In the genomic region with DNA sequence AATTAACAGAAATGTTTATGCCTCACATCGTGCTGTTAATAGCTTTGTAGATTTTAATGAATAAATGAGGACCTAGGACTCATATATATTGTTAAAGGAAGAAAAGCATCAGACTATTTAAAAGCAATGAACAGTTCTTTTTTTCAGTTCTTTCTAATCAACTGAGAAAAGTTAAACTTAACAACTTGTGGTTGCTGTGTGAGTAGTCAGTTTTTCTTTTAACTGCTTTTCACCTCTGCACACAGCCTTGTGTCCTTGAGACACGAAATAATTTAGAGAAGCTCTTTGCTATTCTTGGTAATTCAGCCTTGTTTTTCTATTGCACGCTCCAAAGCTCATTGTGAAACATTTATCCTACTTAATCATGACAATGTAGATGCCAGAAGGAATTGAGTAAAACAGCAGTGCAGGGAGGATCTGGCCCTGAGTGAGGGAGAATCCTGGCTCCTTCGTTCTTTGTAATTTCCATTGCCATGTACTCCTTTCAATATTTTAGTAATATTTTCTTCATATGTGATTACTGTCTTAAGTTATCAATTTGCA, we compare ENCODE assay signal across 20 cellular contexts.
DNase-seq lines count a peak whose midpoint lies in the region; ATAC-seq and TF ChIP-seq lines count a peak whose summit lies in the region.
"Had no signal": no experiment of that assay in that cellular context is flagged by ENCODE, and none has a peak within 500 bp of the region (broad histone marks: within the 10 kb centered on the region; RNA-seq: fewer than 3 reads in every experiment).

No MANE protein-coding gene starts in this region.

- ATAC-seq in GM21526 (IDR thresholded peaks at IDR 0.05; ENCODE audit: low FRiP score, unreplicated experiment) (peak; percentile 56), GM19328 (IDR thresholded peaks at IDR 0.05; ENCODE audit: unreplicated experiment) (no peak)
- ATAC-seq: stimulated activated naive B cell treated with anti-CD40 and anti-IgM and Interleukin-4, amounts not matched to agents 10 μg/mL and 1 μg/mL and 100 μg/mL, for 72 hours had no signal

- peak; percentile 61 for DNase-seq in NCI-H82 (lab: John Stamatoyannopoulos, UW)
- DNase-seq in fibroblast of pulmonary artery (ENCODE audit: low read depth), result peak; percentile 2
- peak; percentile 21 for DNase-seq in retina
- no peak for DNase-seq in SIG-M5 (lab: John Stamatoyannopoulos, UW)
- no peak for DNase-seq in iPS-NIHi7 (ENCODE audit: extremely low spot score)
- DNase-seq in NK-92 treated with Interleukin-12 subunit alpha and Interleukin-12 subunit beta, amount 100 ng/mL, for 24 hours (lab: John Stamatoyannopoulos, UW), result no peak
- DNase-seq: activated CD4-positive, alpha-beta T cell treated with anti-CD3 and anti-CD28 coated beads, Interleukin-2, amount 50 U/mL, for 1 hour; activated naive CD4-positive, alpha-beta T cell treated with anti-CD3 and anti-CD28 coated beads, Interleukin-2, amount 10 ng/mL, durations not matched to agents 7 days and 5 days; activated T-cell treated with anti-CD3 and anti-CD28 coated beads for 4 hours; Caco-2; GF-D8; NCI-H1417 treated with DMSO at 0.1 percent for 48 hours; NCI-H2227 treated with DMSO at 0.1 percent for 48 hours; stimulated activated naive B cell treated with anti-CD40 and anti-IgM and Interleukin-4, amounts not matched to agents 10 μg/mL and 1 μg/mL and 100 μg/mL, for 72 hours; transverse colon had no signal

- no peak for TF ChIP-seq CTCF in fibroblast of pulmonary artery (IDR thresholded peaks at IDR 0.05; ENCODE audit: low read length, missing control alignments)

- H3K4me3 ChIP-seq in fibroblast of pulmonary artery (replicated peaks; ENCODE audit: low read depth, low read length), result no peak overlapping the region
- H3K4me3 ChIP-seq: hepatocyte, left lung, SK-N-MC, transverse colon had no signal

Comparison
In these comparisons a context has a peak if more than half of its experiments do, and no peak if none do; other contexts are left out.
1. DNase-seq: peak in NCI-H82 (single experiment), fibroblast of pulmonary artery (single experiment) and retina (single experiment); none in SIG-M5 (single experiment), iPS-NIHi7 (single experiment) and NK-92 treated with Interleukin-12 subunit alpha and Interleukin-12 subunit beta, amount 100 ng/mL, for 24 hours (single experiment).